In the genomic region with DNA sequence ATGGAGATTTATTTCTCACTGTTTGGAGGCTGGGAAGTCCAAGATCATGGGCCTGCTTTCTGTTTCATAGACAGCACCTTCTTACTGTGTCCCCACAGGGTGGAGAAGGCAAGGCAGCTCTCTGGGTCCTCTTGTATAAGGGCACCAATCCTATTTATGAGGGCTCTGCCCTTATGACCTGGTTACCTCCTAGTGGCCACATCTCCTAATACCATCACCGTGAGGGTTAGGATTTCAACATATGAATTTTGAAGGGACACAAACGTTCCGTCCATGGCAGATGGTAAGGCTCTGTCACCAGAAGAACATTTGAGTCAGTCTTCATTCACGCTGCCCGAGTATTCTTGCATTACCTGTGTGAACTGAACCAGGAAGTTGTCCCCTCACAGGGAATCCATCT, we compare ENCODE assay signal across 20 cellular contexts. TPM values are rescaled to one million over a fixed set of nuclear protein-coding genes. Genes with fewer than 3 reads are reported as not detected.
DNase-seq lines count a peak whose midpoint lies in the region; TF ChIP-seq lines count a peak whose summit lies in the region.
"Had no signal": no experiment of that assay in that cellular context is flagged by ENCODE, and none has a peak within 500 bp of the region (broad histone marks: within the 10 kb centered on the region; RNA-seq: fewer than 3 reads in every experiment).

No MANE protein-coding gene starts in this region.

- no peak overlapping the region for H3K27ac ChIP-seq in H9 (ENCODE audit: insufficient read length, low read depth, low read length)
- H3K27ac ChIP-seq in trophoblast cell (ENCODE audit: low read depth, low read length): no peak overlapping the region
- H3K27ac ChIP-seq: breast epithelium, testis, VCaP had no signal

- H3K18ac ChIP-seq in H9 (ENCODE audit: insufficient read length, low read depth, low read length) (no peak overlapping the region), trophoblast cell (ENCODE audit: low read length) (no peak overlapping the region)

- no peaks in the 10 kb centered on the region for H3K36me3 ChIP-seq in trophoblast cell (ENCODE audit: control insufficient read depth in 1 of 2, insufficient read depth in 2 of 2, low read length in 2 of 2)
- H3K36me3 ChIP-seq: breast epithelium had no signal

- H2BK12ac ChIP-seq in H9 (ENCODE audit: insufficient read length, low read depth, low read length): no peak overlapping the region
- H2BK12ac ChIP-seq in trophoblast cell (ENCODE audit: low read length): no peak overlapping the region

- peaks cover 2% of the 10 kb centered on the region; the same call in 1 of the 2 replicates for H3K27me3 Mint-ChIP-seq in H9 (ENCODE audit: low read depth)
- H3K27me3 Mint-ChIP-seq in activated T-helper 2 cell treated with anti-CD3 and anti-CD28 coated beads, Interferon-gamma antibody, Interleukin-2, Interleukin-4, amounts not matched to agents 10 μg/mL and 5 μg/mL and 100 μg/mL, durations not matched to agents 14 hours and 24 hours and 36 hours (ENCODE audit: low read depth): no peaks in the 10 kb centered on the region

- DNase-seq in GM12865 (ENCODE audit: low read depth) (peak; percentile 64), H9 (no peak), trophoblast cell (peak; percentile 87 to 90), C1 segment of cervical spinal cord (lab: John Stamatoyannopoulos, UW) (no peak), EL (no peak)
- DNase-seq in activated T-helper 2 cell treated with anti-CD3 and anti-CD28 coated beads, Interferon-gamma antibody, Interleukin-2, Interleukin-4, amounts not matched to agents 10 μg/mL and 5 μg/mL and 100 μg/mL, durations not matched to agents 14 hours and 24 hours and 36 hours (ENCODE audit: low spot score): no peak
- DNase-seq in stimulated activated CD4-positive, alpha-beta T cell treated with anti-CD3 and anti-CD28 coated beads, Interleukin-12 subunit alpha, Interleukin-12 subunit beta, amount 100 ng/mL, for 4 hours: no peak
- DNase-seq: activated CD4-positive, alpha-beta T cell treated with anti-CD3 and anti-CD28 coated beads, Interleukin-2, amount 50 U/mL, for 4 hours; DMS79; NCI-H1436 treated with DMSO at 0.1 percent for 48 hours; NCI-H526; occipital lobe; stimulated activated CD4-positive, alpha-beta T cell treated with anti-CD3 and anti-CD28 coated beads, Interleukin-2, amount 100 ng/mL, for 48 hours; stimulated activated naive CD4-positive, alpha-beta T cell; testis had no signal

- H3K14ac ChIP-seq in H9 (ENCODE audit: insufficient read depth, low read length) (no peak overlapping the region), trophoblast cell (ENCODE audit: low read length) (no peak overlapping the region)

- H3K9ac ChIP-seq in H9 (ENCODE audit: extremely low read depth, insufficient read length, low read length) (no peak overlapping the region), trophoblast cell (ENCODE audit: low read length) (no peak overlapping the region)

- H2AK5ac ChIP-seq in H9 (ENCODE audit: insufficient read length, low read length) (no peak overlapping the region), trophoblast cell (ENCODE audit: low read length) (no peak overlapping the region)

- H3K23me2 ChIP-seq in H9 (ENCODE audit: insufficient read length, low read depth, low read length, poor library complexity, severe bottlenecking): no peaks in the 10 kb centered on the region

- H3K4me3 Mint-ChIP-seq in H9: no peak overlapping the region
- H3K4me3 Mint-ChIP-seq in activated T-helper 2 cell treated with anti-CD3 and anti-CD28 coated beads, Interferon-gamma antibody, Interleukin-2, Interleukin-4, amounts not matched to agents 10 μg/mL and 5 μg/mL and 100 μg/mL, durations not matched to agents 14 hours and 24 hours and 36 hours (ENCODE audit: low read depth): no peak overlapping the region
- H3K4me3 Mint-ChIP-seq: T-helper 2 cell treated with Interferon-gamma antibody and Interleukin-4, amounts not matched to agents 5 μg/mL and 100 μg/mL, for 36 hours had no signal

- H2BK20ac ChIP-seq in H9 (ENCODE audit: low read depth, low read length, poor library complexity, severe bottlenecking): no peak overlapping the region

- H3K4me1 Mint-ChIP-seq in H9: peaks cover 27 to 35% of the 10 kb centered on the region in 2 experiments
- peaks cover 40% of the 10 kb centered on the region for H3K4me1 Mint-ChIP-seq in activated T-helper 2 cell treated with anti-CD3 and anti-CD28 coated beads, Interferon-gamma antibody, Interleukin-2, Interleukin-4, amounts not matched to agents 10 μg/mL and 5 μg/mL and 100 μg/mL, durations not matched to agents 14 hours and 24 hours and 36 hours (ENCODE audit: low read depth)

- no peak overlapping the region for H4K12ac ChIP-seq in trophoblast cell (ENCODE audit: low read depth, low read length)

- H2AFZ ChIP-seq in H9 (ENCODE audit: low read length) (no peak overlapping the region), trophoblast cell (ENCODE audit: insufficient read depth, low read length, poor library complexity) (no peak overlapping the region)

- H3K27me3 ChIP-seq in H9 (ENCODE audit: insufficient read depth, low read length) (no peaks in the 10 kb centered on the region), trophoblast cell (ENCODE audit: insufficient read depth, low read length) (no peaks in the 10 kb centered on the region)
- H3K27me3 ChIP-seq: breast epithelium, testis had no signal

- no peaks in the 10 kb centered on the region for H3K9me3 ChIP-seq in H9 (ENCODE audit: control insufficient read depth, low read depth, low read length)
- H3K9me3 ChIP-seq in trophoblast cell (ENCODE audit: insufficient read depth, low read depth, low read length): no peaks in the 10 kb centered on the region
- H3K9me3 ChIP-seq: breast epithelium, testis had no signal

- peak overlapping the region in 1 of 3 experiments; percentile 52; a peak in 2 of 7 replicates for H3K27ac Mint-ChIP-seq in H9
- peak overlapping the region; percentile 78 for H3K27ac Mint-ChIP-seq in activated T-helper 2 cell treated with anti-CD3 and anti-CD28 coated beads, Interferon-gamma antibody, Interleukin-2, Interleukin-4, amounts not matched to agents 10 μg/mL and 5 μg/mL and 100 μg/mL, durations not matched to agents 14 hours and 24 hours and 36 hours
- H3K27ac Mint-ChIP-seq: T-helper 2 cell treated with Interferon-gamma antibody and Interleukin-4, amounts not matched to agents 5 μg/mL and 100 μg/mL, for 36 hours had no signal

- H4K8ac ChIP-seq in H9 (replicated peaks; ENCODE audit: insufficient read length, low read depth, low read length) (no peak overlapping the region), trophoblast cell (ENCODE audit: low read depth, low read length) (no peak overlapping the region)

- H3K4me1 ChIP-seq in H9 (ENCODE audit: insufficient read depth, low read length) (peaks cover 14% of the 10 kb centered on the region; the same call in 1 of the 2 replicates), trophoblast cell (ENCODE audit: control insufficient read depth in 1 of 2, insufficient read depth in 2 of 2, low read length in 2 of 2) (no peaks in the 10 kb centered on the region)
- H3K4me1 ChIP-seq: breast epithelium, testis had no signal

- H3K4me3 ChIP-seq in GM12865 (ENCODE audit: low read depth, low read length): no peak overlapping the region
- H3K4me3 ChIP-seq in trophoblast cell (ENCODE audit: low read depth, low read length): no peak overlapping the region
- H3K4me3 ChIP-seq: breast epithelium, coronary artery, smooth muscle cell, testis had no signal

- no peak for TF ChIP-seq CTCF in GM12865 (IDR thresholded peaks at IDR 0.05; ENCODE audit: insufficient read depth, low read depth, low read length, missing control alignments)
- TF ChIP-seq CTCF in H9 (conservative IDR thresholded peaks at IDR 0.05): peak; percentile 31; the same call in 1 of the 3 replicates

- intact Hi-C loops in activated T-helper 2 cell treated with anti-CD3 and anti-CD28 coated beads, Interferon-gamma antibody, Interleukin-2, Interleukin-4, amounts not matched to agents 10 μg/mL and 5 μg/mL and 100 μg/mL, durations not matched to agents 14 hours and 24 hours and 36 hours (cut with micrococcal nuclease): no loop called here

- H4K5ac ChIP-seq in H9 (ENCODE audit: insufficient read length, low read depth, low read length): no peak overlapping the region

- H3K79me2 ChIP-seq in H9 (ENCODE audit: insufficient read depth, low read length) (no peaks in the 10 kb centered on the region), trophoblast cell (ENCODE audit: control insufficient read depth, insufficient read depth, low read length, poor library complexity) (no peaks in the 10 kb centered on the region)

- H2BK15ac ChIP-seq in H9 (ENCODE audit: low read depth, low read length): no peak overlapping the region

- H3K23ac ChIP-seq in H9 (ENCODE audit: insufficient read length, low read depth, low read length): no peak overlapping the region
- H3K23ac ChIP-seq in trophoblast cell (ENCODE audit: low read length): no peak overlapping the region

- peaks cover 2 to 3% of the 10 kb centered on the region in 2 experiments; a peak in 3 of 5 replicates for H3K9me3 Mint-ChIP-seq in H9
- H3K9me3 Mint-ChIP-seq in activated T-helper 2 cell treated with anti-CD3 and anti-CD28 coated beads, Interferon-gamma antibody, Interleukin-2, Interleukin-4, amounts not matched to agents 10 μg/mL and 5 μg/mL and 100 μg/mL, durations not matched to agents 14 hours and 24 hours and 36 hours: no peaks in the 10 kb centered on the region
- H3K9me3 Mint-ChIP-seq: T-helper 2 cell treated with Interferon-gamma antibody and Interleukin-4, amounts not matched to agents 5 μg/mL and 100 μg/mL, for 36 hours had no signal

- H2BK120ac ChIP-seq in H9 (ENCODE audit: low read depth, low read length, poor library complexity, severe bottlenecking): no peak overlapping the region
- no peak overlapping the region for H2BK120ac ChIP-seq in trophoblast cell (ENCODE audit: insufficient read depth, low read length, poor library complexity)

- H3K36me3 Mint-ChIP-seq in H9 (ENCODE audit: insufficient read depth in 1 of 3, low read depth in 3 of 3): no peaks in the 10 kb centered on the region; a peak in 1 of 7 replicates
- peaks cover 6% of the 10 kb centered on the region for H3K36me3 Mint-ChIP-seq in activated T-helper 2 cell treated with anti-CD3 and anti-CD28 coated beads, Interferon-gamma antibody, Interleukin-2, Interleukin-4, amounts not matched to agents 10 μg/mL and 5 μg/mL and 100 μg/mL, durations not matched to agents 14 hours and 24 hours and 36 hours (ENCODE audit: low read depth)

- no peak overlapping the region for H3K56ac ChIP-seq in H9 (ENCODE audit: insufficient read length, low read depth, low read length)

- H3K4ac ChIP-seq in H9 (ENCODE audit: low read depth, low read length): no peak overlapping the region
- H3K4ac ChIP-seq in trophoblast cell (ENCODE audit: low read depth, low read length): no peak overlapping the region

- H4K20me1 ChIP-seq in H9 (ENCODE audit: control insufficient read depth, insufficient read depth, insufficient read length): no peaks in the 10 kb centered on the region

- WGBS in H9 (ENCODE audit: extremely low coverage, insufficient read length, low lambda C conversion rate): no CpG with 5 or more reads among the region's 5 CpGs
- no CpG with 5 or more reads among the region's 5 CpGs for WGBS in trophoblast cell (ENCODE audit: extremely low coverage, insufficient coverage, insufficient read length)

- no peaks in the 10 kb centered on the region for H3K79me1 ChIP-seq in H9 (ENCODE audit: insufficient read depth, low read depth, low read length, poor library complexity, severe bottlenecking)
- H3K79me1 ChIP-seq in trophoblast cell (ENCODE audit: low read length): no peaks in the 10 kb centered on the region

- H4K91ac ChIP-seq in H9 (ENCODE audit: insufficient read length, low read depth, low read length) (no peak overlapping the region), trophoblast cell (ENCODE audit: low read depth, low read length) (no peak overlapping the region)

- H3K4me2 ChIP-seq in H9 (ENCODE audit: insufficient read depth, insufficient read length, low read length) (no peak overlapping the region), trophoblast cell (ENCODE audit: low read length) (no peak overlapping the region)
- H3K4me2 ChIP-seq: smooth muscle cell had no signal

- H3T11ph ChIP-seq in H9 (ENCODE audit: low read length): no peak overlapping the region

- H2BK5ac ChIP-seq in H9 (ENCODE audit: insufficient read length, low read length) (no peak overlapping the region), trophoblast cell (ENCODE audit: low read depth, low read length, poor library complexity) (no peak overlapping the region)

RNA-seq across cellular contexts. Expression of a gene that starts 48.4 kb away (rescaled TPM):
- total RNA-seq in H9 (2021): 6.9 and 7.1 TPM in 2 replicates
- 31.1 and 31.5 TPM in 2 replicates for total RNA-seq in activated T-helper 2 cell treated with anti-CD3 and anti-CD28 coated beads, Interferon-gamma antibody, Interleukin-2, Interleukin-4, amounts not matched to agents 10 μg/mL and 5 μg/mL and 100 μg/mL, durations not matched to agents 14 hours and 24 hours and 36 hours
- 11.4 and 11.6 TPM in 2 replicates for polyA plus RNA-seq in trophoblast cell (2013)

Comparison
In these comparisons a context has a peak if more than half of its experiments do, and no peak if none do; other contexts are left out.
1. DNase-seq: peak in GM12865 (single experiment) and trophoblast cell (2 of 2); none in H9 (single experiment), activated T-helper 2 cell treated with anti-CD3 and anti-CD28 coated beads, Interferon-gamma antibody, Interleukin-2, Interleukin-4, amounts not matched to agents 10 μg/mL and 5 μg/mL and 100 μg/mL, durations not matched to agents 14 hours and 24 hours and 36 hours (single experiment), C1 segment of cervical spinal cord (0 of 14), EL (single experiment) and stimulated activated CD4-positive, alpha-beta T cell treated with anti-CD3 and anti-CD28 coated beads, Interleukin-12 subunit alpha, Interleukin-12 subunit beta, amount 100 ng/mL, for 4 hours (single experiment).